In the genomic region with DNA sequence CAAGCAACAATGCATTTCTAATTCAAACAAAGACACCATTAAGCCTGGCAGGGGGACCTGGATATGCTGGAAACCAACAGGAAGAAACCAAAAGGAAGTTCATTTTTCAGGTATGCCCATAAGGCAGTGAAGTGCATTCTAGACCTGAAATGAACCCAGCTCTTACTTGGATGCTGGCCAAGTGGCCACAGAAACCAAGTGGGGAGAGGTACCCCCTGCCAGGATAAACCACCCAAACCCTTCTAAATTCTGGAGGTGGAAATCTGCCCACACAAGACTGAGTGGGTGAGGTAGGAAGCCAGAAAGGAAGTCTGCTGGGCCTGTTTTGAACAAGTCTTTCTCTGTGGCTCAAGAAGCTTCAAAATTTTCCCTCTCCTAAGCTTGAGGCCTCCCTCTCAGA, we compare ENCODE assay signal across 18 cellular contexts. TPM values are rescaled to one million over a fixed set of nuclear protein-coding genes. Genes with fewer than 3 reads are reported as not detected.
DNase-seq lines count a peak whose midpoint lies in the region; ATAC-seq and TF ChIP-seq lines count a peak whose summit lies in the region.
"Had no signal": no experiment of that assay in that cellular context is flagged by ENCODE, and none has a peak within 500 bp of the region (broad histone marks: within the 10 kb centered on the region; RNA-seq: fewer than 3 reads in every experiment).

No MANE protein-coding gene starts in this region.

- H3K9me3 ChIP-seq in DOHH2 (ENCODE audit: control insufficient read depth, insufficient read depth, low read length) (no peaks in the 10 kb centered on the region), Loucy (ENCODE audit: insufficient read depth, low read depth, low read length) (no peaks in the 10 kb centered on the region), spleen (no peaks in the 10 kb centered on the region), psoas muscle (no peaks in the 10 kb centered on the region)
- H3K9me3 ChIP-seq: BE2C had no signal

- ATAC-seq in activated B cell treated with CpG ODN at 0.5 μM for 24 hours (ENCODE audit: low read depth): no peak
- no peak for ATAC-seq in psoas muscle
- ATAC-seq in HG02840 (IDR thresholded peaks at IDR 0.05; ENCODE audit: low FRiP score, unreplicated experiment): no peak
- no peak for ATAC-seq in HG03565 (IDR thresholded peaks at IDR 0.05; ENCODE audit: unreplicated experiment)
- ATAC-seq: HCT116, HepG2 had no signal

- no peak for TF ChIP-seq CTCF in DOHH2 (IDR thresholded peaks at IDR 0.05; ENCODE audit: low read depth, low read length, poor library complexity, severe bottlenecking)
- TF ChIP-seq CTCF in Loucy (conservative IDR thresholded peaks at IDR 0.05; ENCODE audit: low read length): no peak
- TF ChIP-seq CTCF in activated B cell treated with CpG ODN at 0.5 μM for 24 hours (IDR thresholded peaks at IDR 0.05): no peak
- no peak for TF ChIP-seq CTCF in spleen (IDR thresholded peaks at IDR 0.05 in 8 of 11, conservative IDR thresholded peaks at IDR 0.05 in 3 of 11)
- TF ChIP-seq CTCF in psoas muscle (IDR thresholded peaks at IDR 0.05): no peak
- no peak for TF ChIP-seq CTCF in chondrocyte (IDR thresholded peaks at IDR 0.05)

- no peak for DNase-seq in activated B cell treated with CpG ODN at 0.5 μM for 24 hours
- no peak for DNase-seq in spleen
- no peak for DNase-seq in psoas muscle
- no peak for DNase-seq in chondrocyte (ENCODE audit: low spot score)
- DNase-seq: ACHN; BE2C; CD4-positive, alpha-beta memory T cell; DMS153; DMS79 treated with DMSO at 0.1 percent for 48 hours; GF-D8 had no signal

- H3K79me2 ChIP-seq in DOHH2 (ENCODE audit: control insufficient read depth, low read length) (no peaks in the 10 kb centered on the region), Loucy (ENCODE audit: insufficient read depth, low read length) (no peaks in the 10 kb centered on the region)

- peaks cover 63% of the 10 kb centered on the region for H3K4me1 ChIP-seq in DOHH2 (ENCODE audit: control insufficient read depth, low read length)
- H3K4me1 ChIP-seq in Loucy (ENCODE audit: insufficient read depth, low read length, poor library complexity, severe bottlenecking): peaks cover 12% of the 10 kb centered on the region
- H3K4me1 ChIP-seq in spleen: peaks cover 0 to 27% (median 13%) of the 10 kb centered on the region in 6 donors
- no peaks in the 10 kb centered on the region for H3K4me1 ChIP-seq in psoas muscle
- H3K4me1 ChIP-seq: BE2C had no signal

- H4K20me1 ChIP-seq in DOHH2 (ENCODE audit: control insufficient read depth, insufficient read depth, low read depth, low read length) (no peaks in the 10 kb centered on the region), Loucy (ENCODE audit: insufficient read depth, low read length, poor library complexity, severe bottlenecking) (no peaks in the 10 kb centered on the region)

- H3K27ac ChIP-seq in DOHH2 (ENCODE audit: low read depth, low read length): no peak overlapping the region
- peak overlapping the region in 5 of 8 donors; percentile 30 to 57 (median 37) for H3K27ac ChIP-seq in spleen
- no peak overlapping the region for H3K27ac ChIP-seq in psoas muscle
- H3K27ac ChIP-seq: C4-2B had no signal

- POLR2A ChIA-PET in activated B cell treated with CpG ODN at 0.5 μM for 24 hours (lab: Charles Lee): interaction anchor here (1.4 to 1.8 kb wide), 2 partner anchors 9 to 19 kb away, joined by 3 to 5 read pairs; partner anchors contain the start of gene FCRL1

- H2AFZ ChIP-seq in Loucy (ENCODE audit: low read length): peak overlapping the region; percentile 77

- H3K9ac ChIP-seq in Loucy (ENCODE audit: low read depth, low read length, poor library complexity, severe bottlenecking): peak overlapping the region; percentile 39

- peaks cover 48% of the 10 kb centered on the region for H3K4me1 Mint-ChIP-seq in activated B cell treated with CpG ODN at 0.5 μM for 24 hours
- no peaks in the 10 kb centered on the region for H3K4me1 Mint-ChIP-seq in chondrocyte (ENCODE audit: low read depth)
- H3K4me1 Mint-ChIP-seq: CD4-positive, alpha-beta memory T cell had no signal

- H3K4me3 Mint-ChIP-seq in activated B cell treated with CpG ODN at 0.5 μM for 24 hours (no peak overlapping the region), chondrocyte (ENCODE audit: unreplicated experiment) (no peak overlapping the region)
- H3K4me3 Mint-ChIP-seq: CD4-positive, alpha-beta memory T cell had no signal

- H3K36me3 ChIP-seq in DOHH2 (ENCODE audit: control insufficient read depth, low read length): no peaks in the 10 kb centered on the region
- no peaks in the 10 kb centered on the region for H3K36me3 ChIP-seq in Loucy (ENCODE audit: insufficient read depth, low read length)
- H3K36me3 ChIP-seq in spleen: no peaks in the 10 kb centered on the region
- no peaks in the 10 kb centered on the region for H3K36me3 ChIP-seq in psoas muscle (ENCODE audit: insufficient read depth in 1 of 2, low read depth in 1 of 2)
- H3K36me3 ChIP-seq: BE2C had no signal

- H3K27me3 ChIP-seq in DOHH2 (ENCODE audit: control insufficient read depth, low read length) (no peaks in the 10 kb centered on the region), Loucy (ENCODE audit: insufficient read depth, low read length, poor library complexity, severe bottlenecking) (no peaks in the 10 kb centered on the region), spleen (replicated peaks in 1 of 7) (peaks cover 0 to 15% (median 0%) of the 10 kb centered on the region in 7 donors), psoas muscle (ENCODE audit: insufficient read depth in 3 of 3, low read length in 2 of 3) (no peaks in the 10 kb centered on the region)
- H3K27me3 ChIP-seq: BE2C had no signal

- H3K27me3 Mint-ChIP-seq in activated B cell treated with CpG ODN at 0.5 μM for 24 hours (no peaks in the 10 kb centered on the region), chondrocyte (ENCODE audit: low read depth) (peaks cover 12% of the 10 kb centered on the region)

- CTCF ChIA-PET in activated B cell treated with CpG ODN at 0.5 μM for 24 hours (lab: Charles Lee): interaction anchor here (0.6 kb wide), 1 partner anchor 701 kb away, joined by 3 read pairs; no protein-coding TSS in a partner anchor

- intact Hi-C loops in activated B cell treated with CpG ODN at 0.5 μM for 24 hours (cut with micrococcal nuclease): no loop called here
- intact Hi-C loops in spleen (cut with DNase I; ENCODE audit: low total_unique reads): no loop called here
- intact Hi-C loops in psoas muscle (cut with DNase I): no loop called here

- H3K27ac Mint-ChIP-seq in activated B cell treated with CpG ODN at 0.5 μM for 24 hours (peak overlapping the region; percentile 74), chondrocyte (ENCODE audit: unreplicated experiment) (no peak overlapping the region)
- H3K27ac Mint-ChIP-seq: CD4-positive, alpha-beta memory T cell had no signal

- H3K4me2 ChIP-seq in DOHH2 (ENCODE audit: low read length): peak overlapping the region; percentile 27
- H3K4me2 ChIP-seq in Loucy (ENCODE audit: low read depth, low read length, poor library complexity, severe bottlenecking): peak overlapping the region; percentile 21

- no peaks in the 10 kb centered on the region for H3K9me3 Mint-ChIP-seq in activated B cell treated with CpG ODN at 0.5 μM for 24 hours
- H3K9me3 Mint-ChIP-seq in chondrocyte (ENCODE audit: low read depth): no peaks in the 10 kb centered on the region
- H3K9me3 Mint-ChIP-seq: CD4-positive, alpha-beta memory T cell had no signal

- H3F3A ChIP-seq in DOHH2 (ENCODE audit: control insufficient read depth, insufficient read depth) (peaks cover 7% of the 10 kb centered on the region), Loucy (ENCODE audit: low read depth) (no peaks in the 10 kb centered on the region)

- no peak overlapping the region for H3K4me3 ChIP-seq in DOHH2 (ENCODE audit: low read length)
- H3K4me3 ChIP-seq in Loucy (ENCODE audit: low read length, poor library complexity, severe bottlenecking): no peak overlapping the region
- peak overlapping the region in 2 of 8 donors; percentile 31 to 42 for H3K4me3 ChIP-seq in spleen
- H3K4me3 ChIP-seq in psoas muscle: no peak overlapping the region

- H3K36me3 Mint-ChIP-seq in activated B cell treated with CpG ODN at 0.5 μM for 24 hours (ENCODE audit: low read depth): no peaks in the 10 kb centered on the region
- H3K36me3 Mint-ChIP-seq in chondrocyte (ENCODE audit: low read depth): no peaks in the 10 kb centered on the region
- H3K36me3 Mint-ChIP-seq: CD4-positive, alpha-beta memory T cell had no signal

- TF ChIP-seq POLR2A in spleen (IDR thresholded peaks at IDR 0.05): no peak

- no peaks in the 10 kb centered on the region for H3K9me2 ChIP-seq in DOHH2 (replicated peaks; ENCODE audit: control insufficient read depth, low read length)
- no peaks in the 10 kb centered on the region for H3K9me2 ChIP-seq in Loucy (replicated peaks; ENCODE audit: low read depth, low read length)

RNA-seq across cellular contexts. Expression of gene CD5L, which starts 2.6 kb away (rescaled TPM):
- total RNA-seq in activated B cell treated with CpG ODN at 0.5 μM for 24 hours: 0.20 TPM in 1 of 2 replicates, not detected in the other
- total RNA-seq in spleen: 100 to 1,000 TPM; 348 to 892 (median 512) TPM
- polyA plus RNA-seq in spleen: 10 to 100 TPM; 16.8 to 60.8 (median 42.6) TPM
- total RNA-seq in psoas muscle: 1 to 10 TPM in 1 of 4 donors, under 1 TPM in 1, not detected in 2; 0.20 to 1.1 TPM
- under 1 TPM in 1 of 3 donors, not detected in 2; 0.09 TPM for polyA plus RNA-seq in psoas muscle
- total RNA-seq in chondrocyte: not detected in 3 replicates
- total RNA-seq: A172; CD4-positive, alpha-beta memory T cell; HepG2 had no signal
- polyA plus RNA-seq: CD4-positive, alpha-beta memory T cell; HepG2 had no signal

RNA-seq across cellular contexts. Expression of gene FCRL1, which starts 19.0 kb away (rescaled TPM):
- total RNA-seq in activated B cell treated with CpG ODN at 0.5 μM for 24 hours (111 and 138 TPM in 2 replicates), spleen (100 to 1,000 TPM in 4 of 7 donors, 10 to 100 TPM in 3; 57.3 to 158 (median 110) TPM), psoas muscle (under 1 TPM in 1 of 4 donors, not detected in 3; 0.40 TPM), chondrocyte (not detected in 3 replicates)
- polyA plus RNA-seq in spleen (10 to 100 TPM; 54.5 to 77.8 (median 72.0) TPM), psoas muscle (under 1 TPM in 1 of 3 donors, not detected in 2; 0.03 TPM)
- total RNA-seq: A172; CD4-positive, alpha-beta memory T cell; HepG2 had no signal
- polyA plus RNA-seq: HepG2 had no signal

Comparison
In these comparisons a context has a peak if more than half of its experiments do, and no peak if none do; other contexts are left out.
1. H3K27ac ChIP-seq: peak in spleen (5 of 8); none in DOHH2 (single experiment) and psoas muscle (single experiment).
2. RNA of gene CD5L, which starts 2.6 kb away (total RNA-seq): 348 to 892 TPM in spleen; 0.20 TPM in activated B cell treated with CpG ODN at 0.5 μM for 24 hours, 0.20 to 1.1 TPM in psoas muscle and not detected in chondrocyte; every median in the first group is over 100 times any median in the second.
3. RNA of gene FCRL1, which starts 19.0 kb away (total RNA-seq): 111 to 138 TPM in activated B cell treated with CpG ODN at 0.5 μM for 24 hours and 57.3 to 158 TPM in spleen; 0.40 TPM in psoas muscle and not detected in chondrocyte; every median in the first group is over 10 times any median in the second.